In the genomic region with DNA sequence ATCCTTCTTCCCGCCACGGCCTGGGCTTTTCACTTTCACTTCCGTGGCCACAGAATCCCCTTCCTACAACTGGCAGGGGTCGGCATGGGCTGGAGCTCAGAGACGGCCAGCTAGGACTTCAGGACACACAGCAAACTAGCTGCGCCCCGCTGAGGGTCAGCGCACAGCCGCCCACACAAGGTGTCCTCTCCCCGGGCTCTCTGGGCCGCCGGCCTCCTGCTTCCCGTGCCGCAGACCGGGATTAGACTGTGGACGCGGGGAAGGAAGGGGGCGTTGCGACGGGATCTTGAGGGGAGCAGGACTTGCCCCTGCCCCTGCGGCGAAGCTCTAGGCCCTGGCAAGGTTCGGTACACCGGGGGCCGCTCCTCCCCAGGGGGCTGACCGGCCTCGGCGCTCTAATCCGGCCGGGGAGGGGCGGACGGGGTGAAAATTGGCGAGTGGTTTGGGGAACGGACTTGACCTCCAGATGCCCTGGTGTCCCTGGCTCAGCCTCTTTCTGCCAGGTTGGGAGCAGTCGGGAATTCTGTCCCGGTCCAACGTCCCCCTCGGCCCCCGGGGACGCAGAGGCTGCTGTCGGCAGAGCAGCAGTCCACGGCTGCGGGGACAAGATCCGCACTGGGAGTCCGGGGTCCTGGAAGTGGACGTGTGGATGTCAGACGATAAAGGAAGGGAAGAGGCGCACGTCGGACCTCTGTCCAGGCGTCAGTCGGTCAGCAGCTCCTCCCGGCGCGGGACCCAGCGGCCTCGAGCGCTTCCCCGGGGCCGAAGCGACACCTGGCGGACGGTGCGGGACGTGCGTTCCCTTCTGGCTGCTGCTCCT, we compare ENCODE assay signal across 8 cellular contexts. TPM values are rescaled to one million over a fixed set of nuclear protein-coding genes. Genes with fewer than 3 reads are reported as not detected.
DNase-seq lines count a peak whose midpoint lies in the region; TF ChIP-seq lines count a peak whose summit lies in the region.

No MANE protein-coding gene starts in this region.

- peak; percentile 48 for DNase-seq in SKM-1 treated with dmso at 0.1 percent for 144 hours (lab: John Stamatoyannopoulos, UW; ENCODE audit: unreplicated experiment)
- DNase-seq in SKM-1 (lab: John Stamatoyannopoulos, UW; ENCODE audit: unreplicated experiment), result no peak
- peak; percentile 69 for DNase-seq in KBM-7
- peak; percentile 58 for DNase-seq in T follicular helper cell (ENCODE audit: low read depth)
- DNase-seq in activated naive CD8-positive, alpha-beta T cell treated with anti-CD3 and anti-CD28 coated beads, Interleukin-2, amount 50 U/mL, for 16 hours (ENCODE audit: low read depth, low spot score), result peak; percentile 57
- peak; percentile 94 for DNase-seq in cardiac septum (ENCODE audit: low spot score)
- DNase-seq in pons (ENCODE audit: low spot score), result peak; percentile 63
- DNase-seq in tibial nerve (ENCODE audit: low spot score in 2 of 2), result peak; percentile 78 to 89

- no peaks in the 10 kb centered on the region for H3K9me3 ChIP-seq in tibial nerve

- TF ChIP-seq CTCF in tibial nerve (IDR thresholded peaks at IDR 0.05), result peak; percentile 90 to 96 (median 94)

- intact Hi-C loops in cardiac septum (cut with DNase I), result loop anchor here (1.0 to 5.0 kb wide), 4 partner anchors 43 to 189 kb away; no protein-coding TSS in a partner anchor

- peaks cover 0 to 35% of the 10 kb centered on the region in 2 donors for H3K27me3 ChIP-seq in tibial nerve

- peaks cover 0 to 63% (median 44%) of the 10 kb centered on the region in 4 donors for H3K4me1 ChIP-seq in tibial nerve

- H3K27ac ChIP-seq in tibial nerve, result peak overlapping the region; percentile 51 to 89 (median 75)

- WGBS in tibial nerve, 2 donors, result 10 to 12% methylated on average over 31 to 52 of the region's 66 CpGs

- no peak for TF ChIP-seq POLR2A in tibial nerve (IDR thresholded peaks at IDR 0.05)

- H3K36me3 ChIP-seq in tibial nerve, result no peaks in the 10 kb centered on the region

- peak in 1 of 2 donors; percentile 55 for TF ChIP-seq EP300 in tibial nerve (IDR thresholded peaks at IDR 0.05)

- peak overlapping the region in 3 of 4 donors; percentile 37 to 75 (median 48) for H3K4me3 ChIP-seq in tibial nerve

- in situ Hi-C loops in KBM-7 (cut with MboI; ENCODE audit: low pct_unique_long_range_greater_than_20kb, low sequenced_read_pairs), result loop anchor here (5.0 to 25.0 kb wide), 2 partner anchors 49 to 179 kb away; no protein-coding TSS in a partner anchor

RNA-seq across cellular contexts. Expression of a gene that starts 1.8 kb away (rescaled TPM):
- total RNA-seq in cardiac septum (1.1 TPM), tibial nerve (10 to 100 TPM; 19.8 to 40.9 (median 34.7) TPM)

RNA-seq across cellular contexts. Expression of a gene that starts 20.6 kb away (rescaled TPM):
- total RNA-seq in cardiac septum (39.4 TPM), tibial nerve (10 to 100 TPM; 31.4 to 45.9 (median 45.4) TPM)

RNA-seq across cellular contexts. Expression of a gene that starts 29.0 kb away (rescaled TPM):
- 101 TPM for total RNA-seq in cardiac septum
- 10 to 100 TPM; 64.7 to 87.5 (median 73.7) TPM for total RNA-seq in tibial nerve

RNA-seq across cellular contexts. Expression of a gene that starts 37.6 kb away (rescaled TPM):
- not detected for total RNA-seq in cardiac septum
- 1 to 10 TPM in 2 of 4 donors, under 1 TPM in 2; 0.30 to 2.1 (median 1.3) TPM for total RNA-seq in tibial nerve

RNA-seq across cellular contexts. Expression of a gene that starts 46.3 kb away (rescaled TPM):
- 25.8 TPM for total RNA-seq in cardiac septum
- total RNA-seq in tibial nerve, result 100 to 1,000 TPM in 2 of 4 donors, 10 to 100 TPM in 2; 92.6 to 128 (median 107) TPM
